ENCODE assay signal across 25 cellular contexts in genomic region chr7:52064493-52064892, GRCh38.
"Had no signal": no experiment of that assay in that cellular context is flagged by ENCODE, and none has a peak within 500 bp of the region (broad histone marks: within the 10 kb centered on the region; RNA-seq: fewer than 3 reads in every experiment).

No MANE protein-coding gene starts in this region.

- H3K4me3 ChIP-seq: coronary artery, dorsolateral prefrontal cortex had no signal

- H3K27ac ChIP-seq: brain microvascular endothelial cell, coronary artery, dorsolateral prefrontal cortex had no signal

- DNase-seq: activated CD4-positive, alpha-beta memory T cell treated with anti-CD3 and anti-CD28 coated beads, Interleukin-2, amount 10 ng/mL, durations not matched to agents 7 days and 5 days; activated CD4-positive, alpha-beta T cell treated with anti-CD3 and anti-CD28 coated beads for 1 hour; activated CD4-positive, alpha-beta T cell treated with anti-CD3 and anti-CD28 coated beads for 4 hours; activated CD4-positive, alpha-beta T cell treated with anti-CD3 and anti-CD28 coated beads, Interleukin-2, amount 10 ng/mL, durations not matched to agents 7 days and 5 days; activated CD4-positive, alpha-beta T cell treated with anti-CD3 and anti-CD28 coated beads, Interleukin-2, amount 50 U/mL, for 4 hours; activated CD8-positive, alpha-beta memory T cell treated with anti-CD3 and anti-CD28 coated beads, Interleukin-2, amount 50 U/mL, for 48 hours; activated gamma-delta T cell; activated naive CD4-positive, alpha-beta T cell treated with anti-CD3 and anti-CD28 coated beads, Interleukin-2, amount 50 U/mL, for 16 hours; activated naive CD4-positive, alpha-beta T cell treated with Interleukin-2 at 50 U/mL for 16 hours; activated T-cell treated with anti-CD3 and anti-CD28 coated beads for 4 hours; activated T-cell treated with anti-CD3 and anti-CD28 coated beads, Interleukin-2, amount 50 U/mL, for 24 hours; activated T-cell treated with anti-CD3 and anti-CD28 coated beads, Interleukin-2, amount 50 U/mL, for 72 hours; amniotic stem cell; anterior cingulate cortex; brain microvascular endothelial cell; dorsolateral prefrontal cortex; effector memory CD4-positive, alpha-beta T cell; endodermal cell; foreskin fibroblast; head of caudate nucleus; T-cell; T-helper 17 cell; T1000 had no signal

- ATAC-seq: activated T-cell treated with anti-CD3 and anti-CD28 coated beads, Interleukin-2, amount 50 U/mL, for 72 hours; esophagus mucosa; T-cell; T-helper 17 cell had no signal

- H3K36me3 ChIP-seq: brain microvascular endothelial cell had no signal

- H3K27me3 ChIP-seq: brain microvascular endothelial cell, dorsolateral prefrontal cortex had no signal
